ENCODE assay signal across 1 cellular context in genomic region chr2:207694811-207695281, GRCh38.
TF ChIP-seq lines count a peak whose summit lies in the region.

No MANE protein-coding gene starts in this region.

TF ChIP-seq in IMR-90, 13 proteins besides CTCF, POLR2A, EP300 and RAD21 (continued from another document):
- TF ChIP-seq USF2 (IDR thresholded peaks at IDR 0.05; ENCODE audit: low read depth, low read length) (no peak), BHLHE40 (IDR thresholded peaks at IDR 0.05; ENCODE audit: low read depth, low read length) (no peak), ELK1 (IDR thresholded peaks at IDR 0.05; ENCODE audit: borderline replicate concordance, low read depth, low read length) (no peak), MAZ (IDR thresholded peaks at IDR 0.05; ENCODE audit: borderline replicate concordance, low read depth, low read length) (no peak), RCOR1 (IDR thresholded peaks at IDR 0.05; ENCODE audit: insufficient replicate concordance, low read length) (no peak), MXI1 (IDR thresholded peaks at IDR 0.05; ENCODE audit: borderline replicate concordance, low read depth, low read length) (no peak), CEBPB (IDR thresholded peaks at IDR 0.05; ENCODE audit: low read depth, low read length) (no peak), NFE2L2 (IDR thresholded peaks at IDR 0.05; ENCODE audit: low read depth, low read length) (no peak)
TF ChIP-seq in IMR-90: peak in this region for 0.
